Comparison of ENCODE assay signal across 14 cellular contexts in genomic region chr15:39585394-39585841, GRCh38. TPM values are rescaled to one million over a fixed set of nuclear protein-coding genes. Genes with fewer than 3 reads are reported as not detected.
DNase-seq lines count a peak whose midpoint lies in the region; ATAC-seq and TF ChIP-seq lines count a peak whose summit lies in the region.
"Had no signal": no experiment of that assay in that cellular context is flagged by ENCODE, and none has a peak within 500 bp of the region (broad histone marks: within the 10 kb centered on the region; RNA-seq: fewer than 3 reads in every experiment).

No MANE protein-coding gene starts in this region.

- no peaks in the 10 kb centered on the region for H3F3A ChIP-seq in Loucy (ENCODE audit: low read depth)

- H3K4me1 Mint-ChIP-seq in effector memory CD8-positive, alpha-beta T cell (ENCODE audit: low read depth in 2 of 2): peaks cover 19 to 29% of the 10 kb centered on the region in 2 donors
- H3K4me1 Mint-ChIP-seq in activated CD4-positive, alpha-beta memory T cell treated with anti-CD3 and anti-CD28 coated beads for 36 hours (ENCODE audit: low read depth): peaks cover 8% of the 10 kb centered on the region
- H3K4me1 Mint-ChIP-seq in activated T-helper 2 cell treated with anti-CD3 and anti-CD28 coated beads, Interferon-gamma antibody, Interleukin-2, Interleukin-4, amounts not matched to agents 10 μg/mL and 5 μg/mL and 100 μg/mL, durations not matched to agents 14 hours and 24 hours and 36 hours (ENCODE audit: low read depth): peaks cover 8% of the 10 kb centered on the region

- no peak overlapping the region for H2AFZ ChIP-seq in Loucy (ENCODE audit: low read length)

- CTCF ChIA-PET in activated CD4-positive, alpha-beta memory T cell treated with anti-CD3 and anti-CD28 coated beads for 36 hours (lab: Charles Lee): interaction anchor here (0.7 to 2.3 kb wide), 3 partner anchors 36 to 172 kb away, joined by 3 to 25 read pairs (median 7); no protein-coding TSS in a partner anchor

- no peak overlapping the region for H3K9ac ChIP-seq in Loucy (ENCODE audit: low read depth, low read length, poor library complexity, severe bottlenecking)
- peak overlapping the region; percentile 21 to 48 for H3K9ac ChIP-seq in mucosa of rectum (ENCODE audit: low read depth in 1 of 2, low read length in 2 of 2)
- H3K9ac ChIP-seq: KMS-11 had no signal

- H3K9me2 ChIP-seq in Loucy (replicated peaks; ENCODE audit: low read depth, low read length): no peaks in the 10 kb centered on the region

- peaks cover 8% of the 10 kb centered on the region for H3K36me3 Mint-ChIP-seq in effector memory CD8-positive, alpha-beta T cell (ENCODE audit: insufficient read depth)
- H3K36me3 Mint-ChIP-seq in activated CD4-positive, alpha-beta memory T cell treated with anti-CD3 and anti-CD28 coated beads for 36 hours: no peaks in the 10 kb centered on the region
- H3K36me3 Mint-ChIP-seq in activated T-helper 2 cell treated with anti-CD3 and anti-CD28 coated beads, Interferon-gamma antibody, Interleukin-2, Interleukin-4, amounts not matched to agents 10 μg/mL and 5 μg/mL and 100 μg/mL, durations not matched to agents 14 hours and 24 hours and 36 hours (ENCODE audit: low read depth): no peaks in the 10 kb centered on the region
- H3K36me3 Mint-ChIP-seq: activated naive CD8-positive, alpha-beta T cell had no signal

- H3K4me1 ChIP-seq in Loucy (ENCODE audit: insufficient read depth, low read length, poor library complexity, severe bottlenecking) (peaks cover 10% of the 10 kb centered on the region), mucosa of rectum (ENCODE audit: control insufficient read depth in 2 of 2, insufficient read depth in 2 of 2, low read length in 2 of 2) (peaks cover 36 to 49% of the 10 kb centered on the region in 2 donors), right cardiac atrium (ENCODE audit: control insufficient read depth, insufficient read depth, low read length) (no peaks in the 10 kb centered on the region)

- peak overlapping the region; percentile 17 for H3K4me2 ChIP-seq in Loucy (ENCODE audit: low read depth, low read length, poor library complexity, severe bottlenecking)
- H3K4me2 ChIP-seq: KMS-11 had no signal

- DNase-seq in ACHN (peak; percentile 2), occipital lobe (lab: John Stamatoyannopoulos, UW) (no peak), right cardiac atrium (no peak)
- DNase-seq in effector memory CD8-positive, alpha-beta T cell: no peak
- no peak for DNase-seq in activated CD4-positive, alpha-beta memory T cell treated with anti-CD3 and anti-CD28 coated beads for 36 hours
- DNase-seq in activated T-helper 2 cell treated with anti-CD3 and anti-CD28 coated beads, Interferon-gamma antibody, Interleukin-2, Interleukin-4, amounts not matched to agents 10 μg/mL and 5 μg/mL and 100 μg/mL, durations not matched to agents 14 hours and 24 hours and 36 hours (ENCODE audit: low spot score): no peak
- DNase-seq: AML-193, dorsolateral prefrontal cortex, OCI-M1 had no signal

- no peak for TF ChIP-seq CTCF in Loucy (conservative IDR thresholded peaks at IDR 0.05; ENCODE audit: low read length)

- no peak overlapping the region for H3K4me3 ChIP-seq in Loucy (ENCODE audit: low read length, poor library complexity, severe bottlenecking)
- peak overlapping the region; percentile 28 to 92 for H3K4me3 ChIP-seq in mucosa of rectum (ENCODE audit: low read length in 2 of 2)
- H3K4me3 ChIP-seq in right cardiac atrium (ENCODE audit: low read length): no peak overlapping the region
- H3K4me3 ChIP-seq: dorsolateral prefrontal cortex had no signal

- H3K27me3 Mint-ChIP-seq in effector memory CD8-positive, alpha-beta T cell: peaks cover 7% of the 10 kb centered on the region in 2 donors
- H3K27me3 Mint-ChIP-seq in activated CD4-positive, alpha-beta memory T cell treated with anti-CD3 and anti-CD28 coated beads for 36 hours: peaks cover 17% of the 10 kb centered on the region
- peaks cover 33% of the 10 kb centered on the region for H3K27me3 Mint-ChIP-seq in activated T-helper 2 cell treated with anti-CD3 and anti-CD28 coated beads, Interferon-gamma antibody, Interleukin-2, Interleukin-4, amounts not matched to agents 10 μg/mL and 5 μg/mL and 100 μg/mL, durations not matched to agents 14 hours and 24 hours and 36 hours (ENCODE audit: low read depth)

- in situ Hi-C loops in ACHN (cut with HindIII; ENCODE audit: low pct_ligation_motif_present, low pct_unique_long_range_greater_than_20kb, low sequenced_read_pairs): no loop called here

- peak overlapping the region; percentile 22 to 43 for H3K27ac ChIP-seq in mucosa of rectum (ENCODE audit: low read depth in 2 of 2, low read length in 2 of 2)
- no peak overlapping the region for H3K27ac ChIP-seq in right cardiac atrium (ENCODE audit: low read length)
- H3K27ac ChIP-seq: dorsolateral prefrontal cortex, KMS-11 had no signal

- peak overlapping the region; percentile 22 to 48 for H3K27ac Mint-ChIP-seq in effector memory CD8-positive, alpha-beta T cell
- H3K27ac Mint-ChIP-seq in activated CD4-positive, alpha-beta memory T cell treated with anti-CD3 and anti-CD28 coated beads for 36 hours: no peak overlapping the region
- no peak overlapping the region for H3K27ac Mint-ChIP-seq in activated T-helper 2 cell treated with anti-CD3 and anti-CD28 coated beads, Interferon-gamma antibody, Interleukin-2, Interleukin-4, amounts not matched to agents 10 μg/mL and 5 μg/mL and 100 μg/mL, durations not matched to agents 14 hours and 24 hours and 36 hours
- H3K27ac Mint-ChIP-seq: activated naive CD8-positive, alpha-beta T cell had no signal

- 85% methylated on average over 4 of the region's 4 CpGs for WGBS in right cardiac atrium

- no peaks in the 10 kb centered on the region for H3K9me3 ChIP-seq in Loucy (ENCODE audit: insufficient read depth, low read depth, low read length)
- H3K9me3 ChIP-seq in mucosa of rectum (ENCODE audit: control insufficient read depth in 2 of 2, low read length in 2 of 2): no peaks in the 10 kb centered on the region
- H3K9me3 ChIP-seq in right cardiac atrium (ENCODE audit: control insufficient read depth, low read length): no peaks in the 10 kb centered on the region

- no peaks in the 10 kb centered on the region for H3K79me2 ChIP-seq in Loucy (ENCODE audit: insufficient read depth, low read length)

- ATAC-seq in effector memory CD8-positive, alpha-beta T cell (replicated peaks): no peak
- no peak for ATAC-seq in right cardiac atrium
- ATAC-seq: sciatic nerve had no signal

- H3K4me3 Mint-ChIP-seq in effector memory CD8-positive, alpha-beta T cell: no peak overlapping the region
- no peak overlapping the region for H3K4me3 Mint-ChIP-seq in activated CD4-positive, alpha-beta memory T cell treated with anti-CD3 and anti-CD28 coated beads for 36 hours
- H3K4me3 Mint-ChIP-seq in activated T-helper 2 cell treated with anti-CD3 and anti-CD28 coated beads, Interferon-gamma antibody, Interleukin-2, Interleukin-4, amounts not matched to agents 10 μg/mL and 5 μg/mL and 100 μg/mL, durations not matched to agents 14 hours and 24 hours and 36 hours (ENCODE audit: low read depth): no peak overlapping the region
- H3K4me3 Mint-ChIP-seq: activated naive CD8-positive, alpha-beta T cell had no signal

- H4K20me1 ChIP-seq in Loucy (ENCODE audit: insufficient read depth, low read length, poor library complexity, severe bottlenecking): no peaks in the 10 kb centered on the region

- H3K36me3 ChIP-seq in Loucy (ENCODE audit: insufficient read depth, low read length): no peaks in the 10 kb centered on the region
- H3K36me3 ChIP-seq in mucosa of rectum (ENCODE audit: control insufficient read depth in 2 of 2, insufficient read depth in 2 of 2, low read length in 2 of 2): peaks cover 80 to 81% of the 10 kb centered on the region in 2 donors

- intact Hi-C loops in activated CD4-positive, alpha-beta memory T cell treated with anti-CD3 and anti-CD28 coated beads for 36 hours (cut with micrococcal nuclease): loop anchor here (2.0 kb wide), 1 partner anchor 171 kb away; no protein-coding TSS in a partner anchor
- intact Hi-C loops in right cardiac atrium (cut with DNase I): loop anchor here in 2 of 4 donors (10.0 kb wide), 3 partner anchors 169 to 881 kb away; no protein-coding TSS in a partner anchor
- intact Hi-C loops in activated T-helper 2 cell treated with anti-CD3 and anti-CD28 coated beads, Interferon-gamma antibody, Interleukin-2, Interleukin-4, amounts not matched to agents 10 μg/mL and 5 μg/mL and 100 μg/mL, durations not matched to agents 14 hours and 24 hours and 36 hours (cut with micrococcal nuclease): no loop called here

- no peaks in the 10 kb centered on the region for H3K9me3 Mint-ChIP-seq in effector memory CD8-positive, alpha-beta T cell
- no peaks in the 10 kb centered on the region for H3K9me3 Mint-ChIP-seq in activated CD4-positive, alpha-beta memory T cell treated with anti-CD3 and anti-CD28 coated beads for 36 hours
- H3K9me3 Mint-ChIP-seq in activated T-helper 2 cell treated with anti-CD3 and anti-CD28 coated beads, Interferon-gamma antibody, Interleukin-2, Interleukin-4, amounts not matched to agents 10 μg/mL and 5 μg/mL and 100 μg/mL, durations not matched to agents 14 hours and 24 hours and 36 hours: no peaks in the 10 kb centered on the region

- H3K27me3 ChIP-seq in Loucy (ENCODE audit: insufficient read depth, low read length, poor library complexity, severe bottlenecking): no peaks in the 10 kb centered on the region
- no peaks in the 10 kb centered on the region for H3K27me3 ChIP-seq in mucosa of rectum (ENCODE audit: control insufficient read depth in 2 of 2, insufficient read depth in 2 of 2, low read length in 2 of 2)
- H3K27me3 ChIP-seq in right cardiac atrium (ENCODE audit: control insufficient read depth, insufficient read depth): no peaks in the 10 kb centered on the region

- POLR2A ChIA-PET in activated CD4-positive, alpha-beta memory T cell treated with anti-CD3 and anti-CD28 coated beads for 36 hours (lab: Charles Lee): no interaction called here

RNA-seq across cellular contexts. Expression of gene THBS1, which starts 4.5 kb away (rescaled TPM):
- 1 to 10 TPM in 1 of 2 experiments, under 1 TPM in 1; 0.93 to 1.8 TPM for total RNA-seq in activated CD4-positive, alpha-beta memory T cell treated with anti-CD3 and anti-CD28 coated beads for 36 hours
- total RNA-seq in occipital lobe: 171 TPM
- 100 to 1,000 TPM in 1 of 4 donors, 10 to 100 TPM in 3; 31.3 to 462 (median 41.8) TPM for total RNA-seq in right cardiac atrium
- polyA plus RNA-seq in right cardiac atrium: 38.8 TPM
- total RNA-seq in activated T-helper 2 cell treated with anti-CD3 and anti-CD28 coated beads, Interferon-gamma antibody, Interleukin-2, Interleukin-4, amounts not matched to agents 10 μg/mL and 5 μg/mL and 100 μg/mL, durations not matched to agents 14 hours and 24 hours and 36 hours: 0.32 and 0.43 TPM in 2 replicates

Comparison
In these comparisons a context has a peak if more than half of its experiments do, and no peak if none do; other contexts are left out.
1. H3K4me3 ChIP-seq: peak in mucosa of rectum (2 of 2); none in Loucy (single experiment) and right cardiac atrium (single experiment).
2. H3K27ac Mint-ChIP-seq: peak in effector memory CD8-positive, alpha-beta T cell (2 of 2); none in activated CD4-positive, alpha-beta memory T cell treated with anti-CD3 and anti-CD28 coated beads for 36 hours (single experiment) and activated T-helper 2 cell treated with anti-CD3 and anti-CD28 coated beads, Interferon-gamma antibody, Interleukin-2, Interleukin-4, amounts not matched to agents 10 μg/mL and 5 μg/mL and 100 μg/mL, durations not matched to agents 14 hours and 24 hours and 36 hours (single experiment).
3. RNA of gene THBS1, which starts 4.5 kb away (total RNA-seq): 171 TPM in occipital lobe (single experiment) and 31.3 to 462 TPM in right cardiac atrium; 0.93 to 1.8 TPM in activated CD4-positive, alpha-beta memory T cell treated with anti-CD3 and anti-CD28 coated beads for 36 hours and 0.32 to 0.43 TPM in activated T-helper 2 cell treated with anti-CD3 and anti-CD28 coated beads, Interferon-gamma antibody, Interleukin-2, Interleukin-4, amounts not matched to agents 10 μg/mL and 5 μg/mL and 100 μg/mL, durations not matched to agents 14 hours and 24 hours and 36 hours; every median in the first group is over 10 times any median in the second.